In genomic region chr13:39900106-39900750, GRCh38 we compare ENCODE assay signal across 18 cellular contexts.
DNase-seq lines count a peak whose midpoint lies in the region; ATAC-seq and TF ChIP-seq lines count a peak whose summit lies in the region.
"Had no signal": no experiment of that assay in that cellular context is flagged by ENCODE, and none has a peak within 500 bp of the region (broad histone marks: within the 10 kb centered on the region; RNA-seq: fewer than 3 reads in every experiment).

No MANE protein-coding gene starts in this region.

- intact Hi-C loops in right lobe of liver (cut with DNase I) = no loop called here
- intact Hi-C loops in thyroid gland (cut with DNase I) = no loop called here

- no peaks in the 10 kb centered on the region for H3K36me3 ChIP-seq in right lobe of liver
- H3K36me3 ChIP-seq in thyroid gland = no peaks in the 10 kb centered on the region
- H3K36me3 ChIP-seq: HAP-1, heart right ventricle had no signal

- TF ChIP-seq CTCF in AG04450 (IDR thresholded peaks at IDR 0.05; ENCODE audit: low read depth, low read length) = no peak
- no peak for TF ChIP-seq CTCF in right lobe of liver (IDR thresholded peaks at IDR 0.05)
- no peak for TF ChIP-seq CTCF in thyroid gland (IDR thresholded peaks at IDR 0.05)

- H3K4me1 ChIP-seq in right lobe of liver (peaks cover 0 to 4% (median 2%) of the 10 kb centered on the region in 4 donors), thyroid gland (no peaks in the 10 kb centered on the region)
- H3K4me1 ChIP-seq: HAP-1 had no signal

- no peaks in the 10 kb centered on the region for H3K9me3 ChIP-seq in AG04450 (ENCODE audit: control insufficient read depth, insufficient read depth, low read length)
- H3K9me3 ChIP-seq in right lobe of liver = no peaks in the 10 kb centered on the region
- H3K9me3 ChIP-seq in thyroid gland = no peaks in the 10 kb centered on the region
- H3K9me3 ChIP-seq: HAP-1, heart right ventricle had no signal

- H3K4me3 ChIP-seq in AG04450 (ENCODE audit: low read depth, low read length) (no peak overlapping the region), right lobe of liver (no peak overlapping the region), thyroid gland (replicated peaks in 1 of 3) (no peak overlapping the region)
- H3K4me3 ChIP-seq: HAP-1, heart right ventricle had no signal

- WGBS in right lobe of liver (ENCODE audit: insufficient coverage, low coverage, low lambda C conversion rate, missing lambda C conversion rate) = 27% methylated on average over 4 of the region's 4 CpGs
- WGBS in thyroid gland, 2 donors = 63 to 69% methylated on average over 4 of the region's 4 CpGs

- DNase-seq in AG04450 (ENCODE audit: low read depth, low spot score) (peak; percentile 2), M059J (ENCODE audit: low read depth) (peak; percentile 63), dermis blood vessel endothelial cell (peak; percentile 87), right lobe of liver (no peak), thyroid gland (no peak), HCEC 1CT (no peak), EL (no peak)
- DNase-seq: activated CD4-positive, CD25-positive, alpha-beta regulatory T cell; amniotic stem cell; GDM1; heart right ventricle; midbrain; NCI-H2081; SHP77; stimulated activated CD4-positive, alpha-beta T cell treated with anti-CD3 and anti-CD28 coated beads, Interleukin-4, amount 100 ng/mL, for 24 hours; T-helper 17 cell had no signal

- POLR2A ChIA-PET in AG04450 (lab: Yijun Ruan, JAX) = no interaction called here

- H3K27me3 ChIP-seq in AG04450 (ENCODE audit: control insufficient read depth, insufficient read depth, low read length) (no peaks in the 10 kb centered on the region), right lobe of liver (no peaks in the 10 kb centered on the region), thyroid gland (no peaks in the 10 kb centered on the region)
- H3K27me3 ChIP-seq: heart right ventricle had no signal

- no peak overlapping the region for H3K27ac ChIP-seq in AG04450 (ENCODE audit: low read depth, low read length)
- no peak overlapping the region for H3K27ac ChIP-seq in right lobe of liver
- no peak overlapping the region for H3K27ac ChIP-seq in thyroid gland

- CTCF ChIA-PET in AG04450 (lab: Charles Lee) = no interaction called here

- ATAC-seq in right lobe of liver (peak in 3 of 4 donors; percentile 36 to 71 (median 45)), GM19328 (IDR thresholded peaks at IDR 0.05; ENCODE audit: unreplicated experiment) (no peak)
- ATAC-seq: T-helper 17 cell had no signal

- TF ChIP-seq POLR2A in right lobe of liver (IDR thresholded peaks at IDR 0.05) = no peak
- TF ChIP-seq POLR2A in thyroid gland (IDR thresholded peaks at IDR 0.05) = no peak

Comparison
In these comparisons a context has a peak if more than half of its experiments do, and no peak if none do; other contexts are left out.
1. DNase-seq: peak in AG04450 (single experiment), M059J (single experiment) and dermis blood vessel endothelial cell (single experiment); none in right lobe of liver (0 of 3), thyroid gland (0 of 2), HCEC 1CT (single experiment) and EL (single experiment).